In genomic region chr1:44139565-44139964, GRCh38 we compare ENCODE assay signal across 11 cellular contexts. TPM values are rescaled to one million over a fixed set of nuclear protein-coding genes. Genes with fewer than 3 reads are reported as not detected.
"Had no signal": no experiment of that assay in that cellular context is flagged by ENCODE, and none has a peak within 500 bp of the region (broad histone marks: within the 10 kb centered on the region; RNA-seq: fewer than 3 reads in every experiment).

No MANE protein-coding gene starts in this region.

RNA-seq across cellular contexts. Expression of gene KLF18, which starts 1.9 kb away (rescaled TPM):
- total RNA-seq: OCI-LY7, PC-3, PC-9, Peyer's patch, Right ventricle myocardium inferior, Right ventricle myocardium superior, RPMI7951, SJCRH30, SJSA1, SK-MEL-5 had no signal
- polyA plus RNA-seq: SK-N-SH had no signal

RNA-seq across cellular contexts. Expression of gene KLF17, which starts 20.9 kb away (rescaled TPM):
- total RNA-seq: OCI-LY7, PC-9, Peyer's patch, Right ventricle myocardium inferior, Right ventricle myocardium superior, SJCRH30, SJSA1, SK-MEL-5 had no signal
